In genomic region chr1:221468556-221468955, GRCh38 we compare ENCODE assay signal across 23 cellular contexts.
"Had no signal": no experiment of that assay in that cellular context is flagged by ENCODE, and none has a peak within 500 bp of the region (broad histone marks: within the 10 kb centered on the region; RNA-seq: fewer than 3 reads in every experiment).

No MANE protein-coding gene starts in this region.

- H3K27me3 ChIP-seq: body of pancreas, Peyer's patch, SJSA1 had no signal

- H3K27ac ChIP-seq: body of pancreas, Peyer's patch, RWPE1, SJSA1 had no signal

- H3K9me3 ChIP-seq: body of pancreas, Peyer's patch, SJSA1 had no signal

- H3K4me1 ChIP-seq: body of pancreas, Peyer's patch, SJSA1 had no signal

- H3K4me3 ChIP-seq: body of pancreas, Peyer's patch, SJSA1 had no signal

- DNase-seq: activated CD4-positive, alpha-beta T cell treated with anti-CD3 and anti-CD28 coated beads for 48 hours; activated CD4-positive, alpha-beta T cell treated with anti-CD3 and anti-CD28 coated beads, Interleukin-2, amount 50 U/mL, for 4 hours; activated CD4-positive, CD25-positive, alpha-beta regulatory T cell treated with anti-CD3 and anti-CD28 coated beads, Interleukin-2, amount 50 U/mL, for 72 hours; activated CD8-positive, alpha-beta memory T cell treated with anti-CD3 and anti-CD28 coated beads, Interleukin-2, amount 50 U/mL, for 48 hours; activated CD8-positive, alpha-beta T cell treated with anti-CD3 and anti-CD28 coated beads, Interleukin-2, amount 10 ng/mL, durations not matched to agents 7 days and 5 days; activated naive CD4-positive, alpha-beta T cell; activated T-cell treated with anti-CD3 and anti-CD28 coated beads, Interleukin-2, amount 50 U/mL, for 1 hour; aorta; body of pancreas; central memory CD4-positive, alpha-beta T cell; NCI-H1092; NCI-H1436; NCI-H1694 treated with DMSO at 0.1 percent for 48 hours; NCI-H2029 treated with DMSO at 0.1 percent for 48 hours; NCI-H446; NCI-H524; Peyer's patch; Right ventricle myocardium superior; SW 1271 had no signal

- ATAC-seq: activated CD8-positive, alpha-beta T cell treated with anti-CD3 and anti-CD28 coated beads, Interleukin-2, amount 10 ng/mL, durations not matched to agents 7 days and 5 days; body of pancreas; SK-N-SH treated with all-trans-retinoic acid at 6 μM for 48 hours; WTC11 had no signal

- H3K36me3 ChIP-seq: Peyer's patch, SJSA1 had no signal
